Comparison of ENCODE assay signal across 1 cellular context in genomic region chr17:39069114-39069756, GRCh38.
TF ChIP-seq lines count a peak whose summit lies in the region.

No MANE protein-coding gene starts in this region.

TF ChIP-seq in H1, 55 proteins besides CTCF, POLR2A, EP300 and RAD21 (continued from another document):
- no peak for TF ChIP-seq CHD7 (IDR thresholded peaks at IDR 0.05; ENCODE audit: insufficient replicate concordance, low read length)
- no peak for TF ChIP-seq USF2 (IDR thresholded peaks at IDR 0.05; ENCODE audit: low read length)
- TF ChIP-seq SP4 (IDR thresholded peaks at IDR 0.05; ENCODE audit: low read length), result no peak
- no peak for TF ChIP-seq HDAC6 (IDR thresholded peaks at IDR 0.05; ENCODE audit: low read depth, low read length)
- no peak for TF ChIP-seq EZH2 (IDR thresholded peaks at IDR 0.05; ENCODE audit: low read depth, low read length, severe bottlenecking)
TF ChIP-seq in H1: peak in this region for 0.
